Comparison of ENCODE assay signal across 10 cellular contexts in genomic region chr9:14318934-14319513, GRCh38. TPM values are rescaled to one million over a fixed set of nuclear protein-coding genes. Genes with fewer than 3 reads are reported as not detected.
A peak's percentile ranks its signal among the peaks of the same experiment; 100 is the strongest.
DNase-seq lines count a peak whose midpoint lies in the region; ATAC-seq, FAIRE-seq and TF ChIP-seq lines count a peak whose summit lies in the region.
"Had no signal": no experiment of that assay in that cellular context is flagged by ENCODE, and none has a peak within 500 bp of the region (broad histone marks: within the 10 kb centered on the region; RNA-seq: fewer than 3 reads in every experiment).

No MANE protein-coding gene starts in this region.

- ATAC-seq in A549 (no peak), HG03095 (IDR thresholded peaks at IDR 0.05; ENCODE audit: unreplicated experiment) (no peak), left lobe of liver (no peak)

- H3K4me1 ChIP-seq in A549: peaks cover 43% of the 10 kb centered on the region
- peaks cover 78% of the 10 kb centered on the region for H3K4me1 ChIP-seq in Karpas-422 (ENCODE audit: low read length)

- WGBS in A549 (ENCODE audit: missing lambda C conversion rate): 5% methylated on average over 4 of the region's 4 CpGs

- TF ChIP-seq RAD21 in A549 (conservative IDR thresholded peaks at IDR 0.05 in 1 of 2, IDR thresholded peaks at IDR 0.05 in 1 of 2): no peak

- H3K4me3 ChIP-seq in A549: peak overlapping the region; percentile 6; the same call in 1 of the 3 replicates
- H3K4me3 ChIP-seq in Karpas-422 (ENCODE audit: low read length): peak overlapping the region; percentile 82
- H3K4me3 ChIP-seq in dorsolateral prefrontal cortex: peak overlapping the region in 42 of 59 donors; percentile 2 to 92 (median 74)

- peak overlapping the region; percentile 89 for H3K9ac ChIP-seq in Karpas-422 (ENCODE audit: low read length)

- no peaks in the 10 kb centered on the region for H3K27me3 ChIP-seq in Karpas-422 (ENCODE audit: low read length)
- peaks cover 0 to 3% (median 0%) of the 10 kb centered on the region in 45 donors for H3K27me3 ChIP-seq in dorsolateral prefrontal cortex

- H4K20me1 ChIP-seq in Karpas-422 (ENCODE audit: insufficient read depth, low read depth, low read length): no peaks in the 10 kb centered on the region

- CTCF ChIA-PET in A549 (lab: Yijun Ruan, JAX): interaction anchor here (0.9 to 1.7 kb wide), 5 partner anchors 15 to 34 kb away, joined by 3 to 8 read pairs (median 3); no protein-coding TSS in a partner anchor

- DNase-seq in A549 (ENCODE audit: low read depth in 1 of 2, low spot score in 1 of 2): no peak
- DNase-seq in Karpas-422: peak; percentile 77
- no peak for DNase-seq in dorsolateral prefrontal cortex
- peak; percentile 40 for DNase-seq in pons (ENCODE audit: low spot score)
- no peak for DNase-seq in NCI-H748 (lab: John Stamatoyannopoulos, UW; ENCODE audit: unreplicated experiment)
- DNase-seq in left lobe of liver (ENCODE audit: low spot score): no peak
- no peak for DNase-seq in NCI-H1930 (lab: John Stamatoyannopoulos, UW)
- DNase-seq: activated CD8-positive, alpha-beta memory T cell treated with anti-CD3 and anti-CD28 coated beads, Interleukin-2, amount 50 U/mL, for 4 hours had no signal

- no peak for TF ChIP-seq POLR2A in A549 (IDR thresholded peaks at IDR 0.05; ENCODE audit: low read length)

- POLR2A ChIA-PET in A549 (lab: Yijun Ruan, JAX): no interaction called here

- H3K9me3 ChIP-seq in A549: no peaks in the 10 kb centered on the region
- no peaks in the 10 kb centered on the region for H3K9me3 ChIP-seq in Karpas-422 (ENCODE audit: low read length)

- no peaks in the 10 kb centered on the region for H3K9me2 ChIP-seq in Karpas-422 (replicated peaks; ENCODE audit: insufficient read depth, low read length)

- no peaks in the 10 kb centered on the region for H3K36me3 ChIP-seq in Karpas-422 (ENCODE audit: insufficient read depth, low read length)

- H3K79me2 ChIP-seq in Karpas-422 (ENCODE audit: low read length): 0 out of 2 replicates have a peak, but pooled peaks cover 2% of the 10 kb centered on the region

- FAIRE-seq in A549 (lab: Jason Lieb, UNC): no peak

- H2AFZ ChIP-seq in Karpas-422 (ENCODE audit: low read length): peak overlapping the region; percentile 13; the same call in 1 of the 2 replicates

- H3K27ac ChIP-seq in A549: peak overlapping the region; percentile 94 to 99
- peak overlapping the region; percentile 89 for H3K27ac ChIP-seq in Karpas-422 (ENCODE audit: low read length)
- peak overlapping the region in 55 of 59 donors; percentile 3 to 99 (median 95) for H3K27ac ChIP-seq in dorsolateral prefrontal cortex
- H3K27ac ChIP-seq: C4-2B had no signal

- H3K4me2 ChIP-seq in A549 (peak overlapping the region; percentile 95), Karpas-422 (ENCODE audit: low read depth, low read length, poor library complexity, severe bottlenecking) (peak overlapping the region; percentile 80)

- no peak for TF ChIP-seq EP300 in A549 (IDR thresholded peaks at IDR 0.05)

- no peak for TF ChIP-seq CTCF in A549 (IDR thresholded peaks at IDR 0.05)
- TF ChIP-seq CTCF in dorsolateral prefrontal cortex (IDR thresholded peaks at IDR 0.05 in 54 of 56, conservative IDR thresholded peaks at IDR 0.05 in 2 of 56; ENCODE audit: low read depth in 1 of 56, partially characterized antibody in 56 of 56): no peak

- intact Hi-C loops in dorsolateral prefrontal cortex (cut with DNase I): no loop called here

TF ChIP-seq in A549, 52 proteins besides CTCF, POLR2A, EP300 and RAD21:
- no peak for TF ChIP-seq ZC3H11A (IDR thresholded peaks at IDR 0.05)
- TF ChIP-seq KDM5A (IDR thresholded peaks at IDR 0.05): no peak
- TF ChIP-seq CEBPB (IDR thresholded peaks at IDR 0.05): no peak
- TF ChIP-seq EHMT2 (IDR thresholded peaks at IDR 0.05; ENCODE audit: low read depth): no peak
- no peak for TF ChIP-seq HES2 (IDR thresholded peaks at IDR 0.05)
- TF ChIP-seq HEYL (CRISPR knock-in tag; IDR thresholded peaks at IDR 0.05): no peak
- TF ChIP-seq RFX5 (IDR thresholded peaks at IDR 0.05): no peak
- TF ChIP-seq MYC (IDR thresholded peaks at IDR 0.05; ENCODE audit: borderline replicate concordance, low read length): no peak
- no peak for TF ChIP-seq TFCP2L1 (CRISPR knock-in tag; IDR thresholded peaks at IDR 0.05)
- TF ChIP-seq, protein P1, sequence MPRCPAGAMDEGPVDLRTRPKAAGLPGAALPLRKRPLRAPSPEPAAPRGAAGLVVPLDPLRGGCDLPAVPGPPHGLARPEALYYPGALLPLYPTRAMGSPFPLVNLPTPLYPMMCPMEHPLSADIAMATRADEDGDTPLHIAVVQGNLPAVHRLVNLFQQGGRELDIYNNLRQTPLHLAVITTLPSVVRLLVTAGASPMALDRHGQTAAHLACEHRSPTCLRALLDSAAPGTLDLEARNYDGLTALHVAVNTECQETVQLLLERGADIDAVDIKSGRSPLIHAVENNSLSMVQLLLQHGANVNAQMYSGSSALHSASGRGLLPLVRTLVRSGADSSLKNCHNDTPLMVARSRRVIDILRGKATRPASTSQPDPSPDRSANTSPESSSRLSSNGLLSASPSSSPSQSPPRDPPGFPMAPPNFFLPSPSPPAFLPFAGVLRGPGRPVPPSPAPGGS (IDR thresholded peaks at IDR 0.05): no peak
- TF ChIP-seq HDAC2 (IDR thresholded peaks at IDR 0.05): no peak

RNA-seq across cellular contexts. Expression of gene NFIB, which starts 5.1 kb away (rescaled TPM):
- polyA plus RNA-seq in A549 (2011; rRNA removed) (21.7 and 27.1 TPM in 2 replicates), A549 (2017; fragmentation: RNase III; extraction: RNeasy Plus Mini Kit Qiagen cat#74134 plus additional on column Dnase treatment) (10.7 to 13.2 TPM (median 12.0 TPM) in 3 replicates)
- polyA plus RNA-seq in A549 (2012; cell fraction: cytosol; rRNA removed): 7.4 and 8.2 TPM in 2 replicates
- 7.4 and 11.4 TPM in 2 replicates for polyA plus RNA-seq in A549 (2012; cell fraction: nucleus; rRNA removed)
- polyA minus RNA-seq in A549 (2011; rRNA and poly(A)+ RNA removed): 59.3 and 63.6 TPM in 2 replicates
- 1.0 and 3.6 TPM in 2 replicates for total RNA-seq in Karpas-422 (2014; rRNA removed; shearing (Covaris generic); ENCODE audit: low replicate concordance)
- total RNA-seq in dorsolateral prefrontal cortex (100 to 1,000 TPM in 28 of 120 experiments, 10 to 100 TPM in 92; 57.4 to 185 (median 86.8) TPM), left lobe of liver (38.4 TPM)

Comparison
In these comparisons a context has a peak if more than half of its experiments do, and no peak if none do; other contexts are left out.
1. DNase-seq: peak in Karpas-422 (single experiment) and pons (single experiment); none in A549 (0 of 2), dorsolateral prefrontal cortex (0 of 10), NCI-H748 (single experiment), left lobe of liver (single experiment) and NCI-H1930 (0 of 2).
2. H3K4me3 ChIP-seq: peak in every context shown above with its lines; median percentile 82 in Karpas-422; 74 in dorsolateral prefrontal cortex; 6 in A549.
3. Peak in every context shown above with its lines, with median percentiles within 50 percentile points of each other: H3K27ac ChIP-seq.